9 cellular contexts compared by ENCODE assay signal in the genomic region with DNA sequence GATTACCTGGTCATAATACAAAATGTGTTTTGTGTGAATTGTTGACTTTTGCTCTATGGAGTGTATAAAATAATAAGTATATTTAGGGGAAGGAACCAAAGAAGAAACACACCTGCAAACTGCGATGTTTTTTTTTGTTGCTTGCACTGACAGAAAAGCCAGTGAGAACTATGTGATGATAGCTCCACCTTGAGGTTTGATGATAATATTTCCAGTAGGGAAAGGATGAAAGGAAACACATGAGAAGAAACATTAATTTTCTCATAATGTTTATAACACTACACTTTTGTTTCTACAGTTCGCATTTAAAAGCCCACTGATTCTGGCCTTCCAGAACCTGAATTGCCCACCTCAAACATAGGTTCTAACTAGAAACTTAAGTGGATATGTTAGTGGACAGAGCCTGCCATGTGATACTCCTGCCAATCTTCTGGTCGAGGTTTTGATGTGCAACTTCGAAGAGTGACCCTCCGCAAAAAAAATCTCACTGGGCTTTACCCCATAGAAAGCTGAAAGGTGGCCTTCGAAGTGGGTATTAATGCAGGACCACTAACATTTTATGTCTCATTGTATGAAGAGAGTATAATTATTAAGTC.
DNase-seq lines count a peak whose midpoint lies in the region; ATAC-seq lines count a peak whose summit lies in the region.
"Had no signal": no experiment of that assay in that cellular context is flagged by ENCODE, and none has a peak within 500 bp of the region (broad histone marks: within the 10 kb centered on the region; RNA-seq: fewer than 3 reads in every experiment).

No MANE protein-coding gene starts in this region.

- no peaks in the 10 kb centered on the region for H3K9me3 ChIP-seq in right cardiac atrium (ENCODE audit: control insufficient read depth, low read length)

- no peak overlapping the region for H3K27ac ChIP-seq in right cardiac atrium (ENCODE audit: low read length)
- H3K27ac ChIP-seq: skin epidermis had no signal

- H3K27me3 ChIP-seq in right cardiac atrium (ENCODE audit: control insufficient read depth, insufficient read depth) = no peaks in the 10 kb centered on the region

- intact Hi-C loops in Right ventricle myocardium superior (cut with DNase I) = loop anchor here (5.0 kb wide), 1 partner anchor 616 kb away; no protein-coding TSS in a partner anchor
- intact Hi-C loops in right cardiac atrium (cut with DNase I) = loop anchor here (5.0 to 10.0 kb wide), 5 partner anchors 343 to 721 kb away; a partner anchor contains a TSS

- DNase-seq in Right ventricle myocardium superior (no peak), right cardiac atrium (no peak), NCI-H2196 treated with DMSO at 0.1 percent for 48 hours (lab: John Stamatoyannopoulos, UW; ENCODE audit: unreplicated experiment) (peak; percentile 11), cerebellar cortex (ENCODE audit: low spot score) (peak; percentile 81), midbrain (lab: John Stamatoyannopoulos, UW) (peak; percentile 42), KG1 (lab: John Stamatoyannopoulos, UW) (no peak), T1000 (lab: John Stamatoyannopoulos, UW) (no peak)

- 51% methylated on average over 6 of the region's 6 CpGs for WGBS in right cardiac atrium

- no peak overlapping the region for H3K4me3 ChIP-seq in right cardiac atrium (ENCODE audit: low read length)
- H3K4me3 ChIP-seq: skin epidermis had no signal

- ATAC-seq in Right ventricle myocardium superior (ENCODE audit: poor library complexity) (peak; percentile 78), right cardiac atrium (no peak), HG03520 (IDR thresholded peaks at IDR 0.05; ENCODE audit: unreplicated experiment) (no peak)

- no peaks in the 10 kb centered on the region for H3K4me1 ChIP-seq in right cardiac atrium (ENCODE audit: control insufficient read depth, insufficient read depth, low read length)

Comparison
In these comparisons a context has a peak if more than half of its experiments do, and no peak if none do; other contexts are left out.
1. DNase-seq: peak in NCI-H2196 treated with DMSO at 0.1 percent for 48 hours (single experiment), cerebellar cortex (single experiment) and midbrain (single experiment); none in Right ventricle myocardium superior (single experiment), right cardiac atrium (0 of 3), KG1 (single experiment) and T1000 (single experiment).